In the genomic region with DNA sequence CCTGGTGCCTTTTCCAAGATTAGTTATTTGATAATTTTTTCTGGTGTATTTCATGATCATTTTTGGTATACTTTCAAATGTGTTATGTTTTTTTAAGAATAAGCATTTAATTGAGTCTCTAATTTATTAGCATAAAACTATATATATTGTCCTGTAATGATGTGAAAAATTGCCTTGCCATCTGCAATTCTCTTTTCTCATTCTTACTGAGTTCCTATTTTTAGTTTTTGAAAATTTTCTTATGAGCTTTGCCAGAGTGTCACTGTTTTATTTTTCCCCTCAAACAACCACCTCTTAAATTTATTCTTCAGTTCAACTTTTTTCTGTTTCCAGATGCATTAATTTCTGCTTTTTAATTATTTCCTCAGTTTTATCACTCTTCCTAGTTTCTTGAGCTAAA, we compare ENCODE assay signal across 13 cellular contexts. TPM values are rescaled to one million over a fixed set of nuclear protein-coding genes. Genes with fewer than 3 reads are reported as not detected.
"Had no signal": no experiment of that assay in that cellular context is flagged by ENCODE, and none has a peak within 500 bp of the region (broad histone marks: within the 10 kb centered on the region; RNA-seq: fewer than 3 reads in every experiment).

No MANE protein-coding gene starts in this region.

- H3K9me3 Mint-ChIP-seq: activated naive CD8-positive, alpha-beta T cell treated with anti-CD3 and anti-CD28 coated beads, Interleukin-2, amount 10 ng/mL, durations not matched to agents 7 days and 5 days; dendritic cell treated with granulocyte-macrophage colony-stimulating factor and Interleukin-4, amounts not matched to agents 40 ng/mL and 50 ng/mL, for 4 days had no signal

- H3K36me3 ChIP-seq: ovary, right lobe of liver had no signal

- DNase-seq: activated CD4-positive, CD25-positive, alpha-beta regulatory T cell treated with anti-CD3 and anti-CD28 coated beads, Interleukin-2, amount 50 U/mL, for 72 hours; activated gamma-delta T cell; activated naive CD8-positive, alpha-beta T cell treated with anti-CD3 and anti-CD28 coated beads, Interleukin-2, amount 10 ng/mL, durations not matched to agents 7 days and 5 days; activated T-cell treated with anti-CD3 and anti-CD28 coated beads, Interleukin-2, amount 50 U/mL, for 1 hour; aorta; cerebellar nuclear complex; effector memory CD4-positive, alpha-beta T cell; foreskin keratinocyte; ovary; right lobe of liver; T-helper 9 cell had no signal

- H3K9me3 ChIP-seq: ovary, right lobe of liver had no signal

- H3K27me3 ChIP-seq: foreskin keratinocyte, ovary, right lobe of liver had no signal

- H3K27ac ChIP-seq: foreskin keratinocyte, ovary, right lobe of liver had no signal

- ATAC-seq: foreskin keratinocyte, right lobe of liver had no signal

- H3K4me1 ChIP-seq: foreskin keratinocyte, right lobe of liver had no signal

- H3K27ac Mint-ChIP-seq: activated naive CD8-positive, alpha-beta T cell treated with anti-CD3 and anti-CD28 coated beads, Interleukin-2, amount 10 ng/mL, durations not matched to agents 7 days and 5 days; dendritic cell treated with granulocyte-macrophage colony-stimulating factor and Interleukin-4, amounts not matched to agents 40 ng/mL and 50 ng/mL, for 4 days had no signal

- H3K27me3 Mint-ChIP-seq: activated naive CD8-positive, alpha-beta T cell treated with anti-CD3 and anti-CD28 coated beads, Interleukin-2, amount 10 ng/mL, durations not matched to agents 7 days and 5 days; dendritic cell treated with granulocyte-macrophage colony-stimulating factor and Interleukin-4, amounts not matched to agents 40 ng/mL and 50 ng/mL, for 4 days had no signal

- H3K4me3 ChIP-seq: ovary, right lobe of liver had no signal

- H3K4me3 Mint-ChIP-seq: activated naive CD8-positive, alpha-beta T cell treated with anti-CD3 and anti-CD28 coated beads, Interleukin-2, amount 10 ng/mL, durations not matched to agents 7 days and 5 days; dendritic cell treated with granulocyte-macrophage colony-stimulating factor and Interleukin-4, amounts not matched to agents 40 ng/mL and 50 ng/mL, for 4 days had no signal

RNA-seq across cellular contexts. Expression of gene PRKCB, which starts 59.3 kb away (rescaled TPM):
- total RNA-seq: foreskin keratinocyte, pulmonary artery endothelial cell had no signal
- polyA plus RNA-seq: foreskin keratinocyte had no signal
